In the genomic region with DNA sequence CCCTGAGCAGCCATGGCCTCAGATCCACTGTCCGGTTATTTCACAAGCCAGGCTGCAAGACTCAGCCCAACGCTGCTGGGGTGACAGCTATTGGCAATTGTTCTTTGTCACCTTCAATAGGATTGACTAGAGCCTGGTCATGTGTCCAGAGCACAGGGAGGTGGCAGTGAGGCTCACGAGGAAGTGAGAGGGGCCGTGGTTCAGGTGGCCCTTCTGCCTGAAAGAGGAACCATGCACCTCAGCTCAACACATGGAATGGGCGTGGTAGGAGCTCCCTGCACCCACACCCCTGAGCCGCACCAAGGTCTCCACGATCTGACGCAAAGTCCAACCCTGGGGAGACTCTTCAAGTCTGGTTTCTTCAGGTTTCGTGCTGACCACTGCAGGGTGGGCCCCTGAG, we compare ENCODE assay signal across 35 cellular contexts.
"Had no signal": no experiment of that assay in that cellular context is flagged by ENCODE, and none has a peak within 500 bp of the region (broad histone marks: within the 10 kb centered on the region; RNA-seq: fewer than 3 reads in every experiment).

No MANE protein-coding gene starts in this region.

- H3K36me3 Mint-ChIP-seq: activated CD4-positive, alpha-beta memory T cell treated with anti-CD3 and anti-CD28 coated beads for 36 hours; activated naive CD4-positive, alpha-beta T cell treated with anti-CD3 and anti-CD28 coated beads, Interleukin-2, amount 50 U/mL, for 72 hours; activated naive CD8-positive, alpha-beta T cell treated with anti-CD3 and anti-CD28 coated beads for 36 hours had no signal

- H3K27me3 Mint-ChIP-seq: activated B cell treated with CpG ODN at 0.5 μM for 24 hours; activated CD4-positive, alpha-beta memory T cell treated with anti-CD3 and anti-CD28 coated beads for 36 hours; activated CD4-positive, alpha-beta T cell treated with anti-CD3 and anti-CD28 coated beads, Interleukin-2, amount 10 ng/mL, durations not matched to agents 24 days and 14 days; activated CD8-positive, alpha-beta T cell treated with anti-CD3 and anti-CD28 coated beads for 36 hours; activated naive CD8-positive, alpha-beta T cell treated with anti-CD3 and anti-CD28 coated beads for 36 hours had no signal

- H3K27me3 ChIP-seq: adrenal gland, body of pancreas, brain microvascular endothelial cell, breast epithelium had no signal

- H3K4me1 ChIP-seq: adrenal gland, body of pancreas, breast epithelium had no signal

- ATAC-seq: activated CD8-positive, alpha-beta T cell treated with anti-CD3 and anti-CD28 coated beads for 36 hours; activated naive CD4-positive, alpha-beta T cell treated with anti-CD3 and anti-CD28 coated beads, Interleukin-2, amount 50 U/mL, for 72 hours; activated T-cell treated with anti-CD3 and anti-CD28 coated beads, Interleukin-2, amount 50 U/mL, for 4 hours; activated T-cell treated with anti-CD3 and anti-CD28 coated beads, Interleukin-2, amount 50 U/mL, for 72 hours; activated T-helper 17 cell treated with anti-CD3 and anti-CD28 coated beads, Interleukin-2, amount 50 U/mL, for 72 hours; body of pancreas had no signal

- H3K27ac Mint-ChIP-seq: activated B cell treated with CpG ODN at 0.5 μM for 24 hours; activated CD4-positive, alpha-beta memory T cell treated with anti-CD3 and anti-CD28 coated beads for 36 hours; activated CD4-positive, alpha-beta T cell treated with anti-CD3 and anti-CD28 coated beads, Interleukin-2, amount 10 ng/mL, durations not matched to agents 24 days and 14 days; activated CD8-positive, alpha-beta T cell treated with anti-CD3 and anti-CD28 coated beads for 36 hours; activated naive CD4-positive, alpha-beta T cell treated with anti-CD3 and anti-CD28 coated beads for 36 hours; activated naive CD4-positive, alpha-beta T cell treated with anti-CD3 and anti-CD28 coated beads, Interleukin-2, amount 50 U/mL, for 72 hours; activated naive CD8-positive, alpha-beta T cell treated with anti-CD3 and anti-CD28 coated beads for 36 hours; activated T-cell treated with anti-CD3 and anti-CD28 coated beads, Interleukin-2, amount 50 U/mL, for 72 hours; activated T-helper 1 cell treated with anti-CD3 and anti-CD28 coated beads, Interleukin-12 subunit alpha, Interleukin-12 subunit beta, Interleukin-2, Interleukin-4 antibody, amounts not matched to agents 30 ng/mL and 10 ng/mL and 1 ng/mL, durations not matched to agents 14 hours and 24 hours and 36 hours; activated T-helper 17 cell treated with anti-CD3 and anti-CD28 coated beads, Interleukin-2, amount 50 U/mL, for 72 hours; T-helper 1 cell treated with Interleukin-12 subunit alpha and Interleukin-12 subunit beta and Interleukin-4 antibody, amounts not matched to agents 30 μg/mL and 1 μg/mL, for 36 hours; T-helper 2 cell treated with Interferon-gamma antibody and Interleukin-4, amounts not matched to agents 5 μg/mL and 100 μg/mL, for 36 hours had no signal

- H3K9me3 Mint-ChIP-seq: activated CD4-positive, alpha-beta memory T cell treated with anti-CD3 and anti-CD28 coated beads for 36 hours; activated CD4-positive, alpha-beta T cell treated with anti-CD3 and anti-CD28 coated beads, Interleukin-2, amount 10 ng/mL, durations not matched to agents 24 days and 14 days; activated CD8-positive, alpha-beta T cell treated with anti-CD3 and anti-CD28 coated beads for 36 hours; activated naive CD4-positive, alpha-beta T cell treated with anti-CD3 and anti-CD28 coated beads for 36 hours; activated naive CD8-positive, alpha-beta T cell treated with anti-CD3 and anti-CD28 coated beads for 36 hours; activated T-cell treated with anti-CD3 and anti-CD28 coated beads, Interleukin-2, amount 50 U/mL, for 4 hours; activated T-helper 1 cell treated with anti-CD3 and anti-CD28 coated beads, Interleukin-12 subunit alpha, Interleukin-12 subunit beta, Interleukin-2, Interleukin-4 antibody, amounts not matched to agents 30 ng/mL and 10 ng/mL and 1 ng/mL, durations not matched to agents 14 hours and 24 hours and 36 hours; T-helper 2 cell treated with Interferon-gamma antibody and Interleukin-4, amounts not matched to agents 5 μg/mL and 100 μg/mL, for 36 hours had no signal

- H3K4me3 ChIP-seq: adrenal gland, body of pancreas, breast epithelium had no signal

- DNase-seq: activated B cell treated with CpG ODN at 0.5 μM for 24 hours; activated CD4-positive, alpha-beta memory T cell treated with anti-CD3 and anti-CD28 coated beads for 36 hours; activated CD4-positive, alpha-beta T cell treated with anti-CD3 and anti-CD28 coated beads for 4 hours; activated CD4-positive, alpha-beta T cell treated with anti-CD3 and anti-CD28 coated beads, Interleukin-2, amount 10 ng/mL, durations not matched to agents 24 days and 14 days; activated CD4-positive, alpha-beta T cell treated with anti-CD3 and anti-CD28 coated beads, Interleukin-2, amount 50 U/mL, for 1 hour; activated CD4-positive, alpha-beta T cell treated with anti-CD3 and anti-CD28 coated beads, Interleukin-2, amount 50 U/mL, for 4 hours; activated CD4-positive, CD25-positive, alpha-beta regulatory T cell treated with anti-CD3 and anti-CD28 coated beads, Interleukin-2, amount 50 U/mL, for 72 hours; activated CD8-positive, alpha-beta memory T cell treated with anti-CD3 and anti-CD28 coated beads, Interleukin-2, amount 50 U/mL, for 4 hours; activated CD8-positive, alpha-beta T cell treated with anti-CD3 and anti-CD28 coated beads for 36 hours; activated effector memory CD4-positive, alpha-beta T cell treated with anti-CD3 and anti-CD28 coated beads, Interleukin-2, amount 50 U/mL, for 16 hours; activated gamma-delta T cell treated with Interleukin-2 at 50 U/mL for 16 hours; activated naive CD4-positive, alpha-beta T cell; activated naive CD4-positive, alpha-beta T cell treated with anti-CD3 and anti-CD28 coated beads for 36 hours; activated naive CD4-positive, alpha-beta T cell treated with anti-CD3 and anti-CD28 coated beads, Interleukin-2, amount 50 U/mL, for 16 hours; activated naive CD8-positive, alpha-beta T cell treated with anti-CD3 and anti-CD28 coated beads for 36 hours; activated T-cell treated with anti-CD3 and anti-CD28 coated beads for 4 hours; activated T-cell treated with anti-CD3 and anti-CD28 coated beads, Interleukin-2, amount 50 U/mL, for 1 hour; activated T-cell treated with anti-CD3 and anti-CD28 coated beads, Interleukin-2, amount 50 U/mL, for 4 hours; activated T-cell treated with anti-CD3 and anti-CD28 coated beads, Interleukin-2, amount 50 U/mL, for 72 hours; adrenal gland; amniotic stem cell; aorta; body of pancreas; brain microvascular endothelial cell; central memory CD4-positive, alpha-beta T cell; T-helper 1 cell; T-helper 2 cell; T-helper 9 cell had no signal

- H3K27ac ChIP-seq: adrenal gland, body of pancreas, brain microvascular endothelial cell, breast epithelium, VCaP had no signal

- H3K9me3 ChIP-seq: adrenal gland, body of pancreas, breast epithelium had no signal

- H3K4me1 Mint-ChIP-seq: activated B cell treated with CpG ODN at 0.5 μM for 24 hours; activated CD4-positive, alpha-beta T cell treated with anti-CD3 and anti-CD28 coated beads, Interleukin-2, amount 10 ng/mL, durations not matched to agents 24 days and 14 days; activated naive CD8-positive, alpha-beta T cell treated with anti-CD3 and anti-CD28 coated beads for 36 hours; activated T-helper 17 cell treated with anti-CD3 and anti-CD28 coated beads, Interleukin-2, amount 50 U/mL, for 72 hours had no signal

- H3K4me3 Mint-ChIP-seq: activated B cell treated with CpG ODN at 0.5 μM for 24 hours; activated CD4-positive, alpha-beta memory T cell treated with anti-CD3 and anti-CD28 coated beads for 36 hours; activated CD4-positive, alpha-beta T cell treated with anti-CD3 and anti-CD28 coated beads, Interleukin-2, amount 10 ng/mL, durations not matched to agents 24 days and 14 days; activated CD8-positive, alpha-beta T cell treated with anti-CD3 and anti-CD28 coated beads for 36 hours; activated naive CD4-positive, alpha-beta T cell treated with anti-CD3 and anti-CD28 coated beads for 36 hours; activated naive CD8-positive, alpha-beta T cell treated with anti-CD3 and anti-CD28 coated beads for 36 hours; activated T-cell treated with anti-CD3 and anti-CD28 coated beads, Interleukin-2, amount 50 U/mL, for 4 hours; activated T-cell treated with anti-CD3 and anti-CD28 coated beads, Interleukin-2, amount 50 U/mL, for 72 hours; activated T-helper 1 cell treated with anti-CD3 and anti-CD28 coated beads, Interleukin-12 subunit alpha, Interleukin-12 subunit beta, Interleukin-2, Interleukin-4 antibody, amounts not matched to agents 30 ng/mL and 10 ng/mL and 1 ng/mL, durations not matched to agents 14 hours and 24 hours and 36 hours; activated T-helper 17 cell treated with anti-CD3 and anti-CD28 coated beads, Interleukin-2, amount 50 U/mL, for 72 hours; T-helper 1 cell treated with Interleukin-12 subunit alpha and Interleukin-12 subunit beta and Interleukin-4 antibody, amounts not matched to agents 30 μg/mL and 1 μg/mL, for 36 hours; T-helper 2 cell treated with Interferon-gamma antibody and Interleukin-4, amounts not matched to agents 5 μg/mL and 100 μg/mL, for 36 hours had no signal

- H3K36me3 ChIP-seq: adrenal gland, brain microvascular endothelial cell, breast epithelium had no signal
